21 cellular contexts compared by ENCODE assay signal in the genomic region with DNA sequence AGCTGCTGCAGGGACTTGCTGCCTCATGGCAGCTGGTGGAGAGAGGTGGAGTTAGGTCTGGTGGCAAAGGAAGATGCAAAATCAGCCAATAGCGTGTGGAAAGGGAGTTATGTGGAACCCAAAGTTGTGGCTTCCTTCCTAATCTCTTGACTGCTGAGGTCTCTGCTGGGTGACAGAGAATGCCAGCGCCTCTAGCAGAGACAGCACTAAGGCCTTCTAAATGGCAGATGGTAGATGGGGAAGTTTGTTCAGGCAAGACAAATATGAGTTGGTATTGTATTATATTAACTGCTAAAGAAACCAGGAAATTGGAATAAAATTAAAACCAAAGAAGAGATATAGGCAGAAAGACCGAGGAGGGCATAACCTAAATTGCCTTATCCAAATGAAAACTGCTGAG.
DNase-seq lines count a peak whose midpoint lies in the region; FAIRE-seq and TF ChIP-seq lines count a peak whose summit lies in the region.
"Had no signal": no experiment of that assay in that cellular context is flagged by ENCODE, and none has a peak within 500 bp of the region (broad histone marks: within the 10 kb centered on the region; RNA-seq: fewer than 3 reads in every experiment).

No MANE protein-coding gene starts in this region.

- H3K4me1 ChIP-seq in H1 (replicated peaks in 1 of 4; ENCODE audit: control insufficient read depth in 3 of 4, insufficient read depth in 4 of 4, low read length in 3 of 4) (no peaks in the 10 kb centered on the region), prostate gland (replicated peaks) (no peaks in the 10 kb centered on the region)
- H3K4me1 ChIP-seq: HAP-1 had no signal

- H3K9me3 ChIP-seq in H1 (ENCODE audit: insufficient read depth in 2 of 2, low read depth in 1 of 2, low read length in 1 of 2) (0 out of 4 replicates have a peak, but pooled peaks cover 0 to 2% of the 10 kb centered on the region in 2 experiments), prostate gland (no peaks in the 10 kb centered on the region)
- H3K9me3 ChIP-seq: HAP-1 had no signal

- H2BK12ac ChIP-seq in H1 (ENCODE audit: low read depth, low read length), result no peak overlapping the region

- no peaks in the 10 kb centered on the region for H3K9me3 Mint-ChIP-seq in nephron progenitor cell
- H3K9me3 Mint-ChIP-seq: CD4-positive, alpha-beta T cell had no signal

- H3K36me3 Mint-ChIP-seq in nephron progenitor cell (ENCODE audit: low read depth), result no peaks in the 10 kb centered on the region

- H3K36me3 ChIP-seq in H1 (ENCODE audit: control insufficient read depth in 2 of 4, insufficient read depth in 4 of 4, low read length in 3 of 4) (no peaks in the 10 kb centered on the region), prostate gland (no peaks in the 10 kb centered on the region)
- H3K36me3 ChIP-seq: HAP-1 had no signal

- no peak overlapping the region for H2BK5ac ChIP-seq in H1 (ENCODE audit: low read depth, low read length)

- H3K4me1 Mint-ChIP-seq in nephron progenitor cell, result peaks cover 16% of the 10 kb centered on the region
- H3K4me1 Mint-ChIP-seq: B cell had no signal

- POLR2A ChIA-PET in H1 (lab: Charles Lee; ENCODE audit: partially characterized antibody), result no interaction called here

- no peaks in the 10 kb centered on the region for H3K79me1 ChIP-seq in H1 (ENCODE audit: low read depth, low read length)

- TF ChIP-seq EP300 in H1 (IDR thresholded peaks at IDR 0.05; ENCODE audit: borderline replicate concordance in 1 of 2, low read depth in 2 of 2, low read length in 2 of 2), result no peak

- no peak overlapping the region for H4K5ac ChIP-seq in H1 (ENCODE audit: insufficient read length, low read depth, low read length)

- H3K4ac ChIP-seq in H1 (replicated peaks; ENCODE audit: insufficient read length, low read depth, low read length), result no peak overlapping the region

- no peak overlapping the region for H2BK20ac ChIP-seq in H1 (ENCODE audit: low read length)

- no peak overlapping the region for H2BK120ac ChIP-seq in H1 (replicated peaks; ENCODE audit: low read depth, low read length)

- CTCF ChIA-PET in H1 (lab: Charles Lee; ENCODE audit: partially characterized antibody), result interaction anchor here (1.0 kb wide), 1 partner anchor 81 kb away, joined by 3 read pairs; no protein-coding TSS in a partner anchor

- no peak overlapping the region for H3K27ac ChIP-seq in H1 (ENCODE audit: low read depth, low read length)
- no peak overlapping the region for H3K27ac ChIP-seq in prostate gland

- H4K20me1 ChIP-seq in H1 (replicated peaks in 1 of 2; ENCODE audit: control insufficient read depth in 1 of 2, insufficient read depth in 2 of 2, low read length in 2 of 2), result no peaks in the 10 kb centered on the region

- intact Hi-C loops in prostate gland (cut with DNase I), result no loop called here

- H2AK5ac ChIP-seq in H1 (ENCODE audit: low read depth, low read length), result no peak overlapping the region

- no peak overlapping the region for H3K4me3 Mint-ChIP-seq in nephron progenitor cell
- H3K4me3 Mint-ChIP-seq: B cell; CD4-positive, alpha-beta T cell had no signal

- TF ChIP-seq CTCF in H1 (IDR thresholded peaks at IDR 0.05; ENCODE audit: control extremely low read depth in 1 of 3, insufficient read depth in 1 of 3, low read depth in 1 of 3, low read length in 3 of 3), result no peak
- no peak for TF ChIP-seq CTCF in nephron progenitor cell (IDR thresholded peaks at IDR 0.05)
- no peak for TF ChIP-seq CTCF in GM20000 (IDR thresholded peaks at IDR 0.05; ENCODE audit: extremely low read depth, missing control alignments)
- no peak for TF ChIP-seq CTCF in prostate gland (IDR thresholded peaks at IDR 0.05)

- no peaks in the 10 kb centered on the region for H3K27me3 Mint-ChIP-seq in nephron progenitor cell (ENCODE audit: low read depth, poor library complexity)
- H3K27me3 Mint-ChIP-seq: CD4-positive, alpha-beta T cell had no signal

- no peak overlapping the region for H3K18ac ChIP-seq in H1 (ENCODE audit: extremely low read depth, low read length)

- peaks cover 0 to 1% (median 0%) of the 10 kb centered on the region in 4 experiments; a peak in 1 of 7 replicates for H3K27me3 ChIP-seq in H1 (replicated peaks in 1 of 4; ENCODE audit: control insufficient read depth in 3 of 4, extremely low read depth in 1 of 4, insufficient read depth in 3 of 4, low read length in 3 of 4)
- no peaks in the 10 kb centered on the region for H3K27me3 ChIP-seq in prostate gland (replicated peaks; ENCODE audit: insufficient read depth)

- no peak for FAIRE-seq in H1 (lab: Jason Lieb, UNC)
- FAIRE-seq: G401.6, GM12891, HepG2, HTR-8/SVneo had no signal

- no peaks in the 10 kb centered on the region for H3K79me2 ChIP-seq in H1 (ENCODE audit: control insufficient read depth in 1 of 2, insufficient read depth in 2 of 2, low read length in 2 of 2)

- H3K4me3 ChIP-seq in H1 (ENCODE audit: extremely low read depth in 1 of 4, insufficient read depth in 2 of 4, low read depth in 3 of 4, low read length in 4 of 4) (no peak overlapping the region), prostate gland (no peak overlapping the region)
- H3K4me3 ChIP-seq: HAP-1 had no signal

- H2BK15ac ChIP-seq in H1 (ENCODE audit: low read length), result no peak overlapping the region

- 93% methylated on average over 3 of the region's 3 CpGs; no CpG with 5 or more reads in 1 of the 2 experiments for WGBS in H1 (ENCODE audit: extremely low coverage in 1 of 2, insufficient coverage in 1 of 2, insufficient read length in 1 of 2, insufficient replicate concordance in 2 of 2, low coverage in 1 of 2, low lambda C conversion rate in 2 of 2, missing lambda C conversion rate in 1 of 2), 2 experiments
- WGBS in prostate gland, result 60% methylated on average over 3 of the region's 3 CpGs

- no peak overlapping the region for H3K23ac ChIP-seq in H1 (ENCODE audit: insufficient read length)

- peak overlapping the region; percentile 47 for H3K27ac Mint-ChIP-seq in nephron progenitor cell
- H3K27ac Mint-ChIP-seq: B cell; CD4-positive, alpha-beta T cell had no signal

- TF ChIP-seq POLR2A in H1 (IDR thresholded peaks at IDR 0.05; ENCODE audit: control extremely low read depth in 1 of 2, low read depth in 2 of 2, low read length in 2 of 2) (no peak), prostate gland (IDR thresholded peaks at IDR 0.05) (no peak)

- DNase-seq in NCI-H2171 treated with DMSO at 0.1 percent for 48 hours (lab: John Stamatoyannopoulos, UW), result peak; percentile 18
- no peak for DNase-seq in NCI-H2171 (lab: John Stamatoyannopoulos, UW)
- no peak for DNase-seq in H1 (ENCODE audit: low read depth in 1 of 2, low spot score in 2 of 2)
- DNase-seq in nephron progenitor cell, result no peak
- DNase-seq in kidney glomerular epithelial cell (lab: John Stamatoyannopoulos, UW), result no peak
- DNase-seq in GM20000 (ENCODE audit: low spot score), result no peak
- no peak for DNase-seq in prostate gland (ENCODE audit: low spot score)
- DNase-seq: ACHN; C1 segment of cervical spinal cord; Calu3; CD4-positive, alpha-beta T cell; DMS 273 treated with DMSO at 0.1 percent for 48 hours; DMS79 treated with DMSO at 0.1 percent for 48 hours; EL; GOT3 had no signal

- no peak overlapping the region for H3K56ac ChIP-seq in H1 (replicated peaks; ENCODE audit: insufficient read length, low read depth, low read length)

- no peaks in the 10 kb centered on the region for H3K23me2 ChIP-seq in H1 (ENCODE audit: low read depth, low read length)

- no peak overlapping the region for H4K91ac ChIP-seq in H1 (replicated peaks; ENCODE audit: insufficient read length, low read length)

- H3K4me2 ChIP-seq in H1 (ENCODE audit: insufficient read depth in 1 of 2, low read depth in 2 of 2, low read length in 2 of 2), result no peak overlapping the region

- H3K9ac ChIP-seq in H1 (replicated peaks in 1 of 4; ENCODE audit: extremely low read depth in 1 of 4, low read depth in 3 of 4, low read length in 3 of 4), result no peak overlapping the region

- H4K8ac ChIP-seq in H1 (ENCODE audit: extremely low read depth, insufficient read depth, low read length), result no peak overlapping the region

- no peak overlapping the region for H3K14ac ChIP-seq in H1 (ENCODE audit: insufficient read length)

- 0 out of 2 replicates have a peak overlapping the region, but pooled peaks have one; percentile 71 for H2AFZ ChIP-seq in H1 (ENCODE audit: low read length)

- no peak for TF ChIP-seq RAD21 in H1 (IDR thresholded peaks at IDR 0.05 in 1 of 2, conservative IDR thresholded peaks at IDR 0.05 in 1 of 2; ENCODE audit: low read depth in 2 of 2, low read length in 2 of 2)

TF ChIP-seq in H1, 55 proteins besides CTCF, POLR2A, EP300 and RAD21:
- no peak for TF ChIP-seq RNF2 (IDR thresholded peaks at IDR 0.05; ENCODE audit: borderline replicate concordance, low read depth, low read length, missing control alignments, poor library complexity, severe bottlenecking)
- no peak for TF ChIP-seq SP1 (IDR thresholded peaks at IDR 0.05; ENCODE audit: low read depth, low read length)
- TF ChIP-seq PHF8 (conservative IDR thresholded peaks at IDR 0.05; ENCODE audit: low read depth, low read length), result no peak
- no peak for TF ChIP-seq GTF2F1 (IDR thresholded peaks at IDR 0.05; ENCODE audit: borderline replicate concordance, low read depth, low read length)
- no peak for TF ChIP-seq JUND (IDR thresholded peaks at IDR 0.05; ENCODE audit: low read length)
